Comparison of ENCODE assay signal across 1 cellular context in the genomic region with DNA sequence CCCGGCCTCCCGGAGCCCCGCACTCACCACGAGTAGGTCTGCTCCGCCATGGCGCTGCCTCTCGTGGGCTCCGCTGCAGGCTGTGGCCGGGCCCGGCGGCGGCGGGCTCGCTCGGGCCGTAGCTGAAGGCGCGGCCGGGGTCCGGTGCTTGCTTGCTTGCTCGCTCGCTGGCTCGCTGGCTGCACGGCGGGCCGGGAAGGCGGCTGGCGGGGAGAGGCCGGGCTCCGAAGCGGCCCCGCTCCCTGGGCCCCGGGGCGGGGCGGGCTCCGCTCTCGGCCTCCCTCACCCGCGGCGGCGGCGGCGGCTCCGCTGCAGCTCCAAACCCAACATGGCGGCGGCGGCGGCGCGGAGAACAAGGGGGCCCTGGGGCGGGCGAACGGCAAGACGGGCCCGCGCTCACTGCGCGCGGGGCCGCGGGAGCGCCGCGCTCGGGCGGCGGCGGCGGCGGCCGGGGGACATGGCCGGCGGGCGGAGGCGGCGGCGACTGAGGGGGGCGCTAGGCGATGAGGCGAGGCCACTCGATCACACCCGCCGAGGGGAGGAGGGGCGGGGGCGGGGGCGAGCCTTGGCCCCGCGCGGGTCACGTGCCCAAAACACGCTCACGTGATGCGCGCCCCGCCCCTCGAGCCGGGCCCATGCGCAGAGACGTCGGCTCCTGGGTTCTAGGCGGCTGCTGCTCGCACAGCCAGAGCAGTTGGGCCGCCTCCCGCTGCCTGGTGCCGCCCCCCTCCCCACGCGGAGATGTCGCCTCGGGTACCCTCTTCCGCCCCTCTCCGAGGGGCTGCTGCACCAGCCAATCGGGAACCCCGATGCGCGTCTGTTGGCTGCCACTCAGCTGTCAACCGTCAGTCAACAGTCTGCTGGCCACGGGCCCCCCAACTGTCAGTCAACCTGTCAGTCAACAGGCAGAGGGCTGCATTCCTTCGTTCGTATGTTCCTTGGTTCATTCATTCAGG.
A peak's percentile ranks its signal among the peaks of the same experiment; 100 is the strongest.
TF ChIP-seq lines count a peak whose summit lies in the region.

A gene with protein sequence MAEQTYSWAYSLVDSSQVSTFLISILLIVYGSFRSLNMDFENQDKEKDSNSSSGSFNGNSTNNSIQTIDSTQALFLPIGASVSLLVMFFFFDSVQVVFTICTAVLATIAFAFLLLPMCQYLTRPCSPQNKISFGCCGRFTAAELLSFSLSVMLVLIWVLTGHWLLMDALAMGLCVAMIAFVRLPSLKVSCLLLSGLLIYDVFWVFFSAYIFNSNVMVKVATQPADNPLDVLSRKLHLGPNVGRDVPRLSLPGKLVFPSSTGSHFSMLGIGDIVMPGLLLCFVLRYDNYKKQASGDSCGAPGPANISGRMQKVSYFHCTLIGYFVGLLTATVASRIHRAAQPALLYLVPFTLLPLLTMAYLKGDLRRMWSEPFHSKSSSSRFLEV (minus strand): TSS at position 541 of the 956 bp plus-strand sequence. CDS start 491 bp downstream, at position 50.

TF ChIP-seq in GM12878, 131 proteins besides CTCF, POLR2A, EP300 and RAD21 (continued from another document and continues in another):
- TF ChIP-seq, protein P1, sequence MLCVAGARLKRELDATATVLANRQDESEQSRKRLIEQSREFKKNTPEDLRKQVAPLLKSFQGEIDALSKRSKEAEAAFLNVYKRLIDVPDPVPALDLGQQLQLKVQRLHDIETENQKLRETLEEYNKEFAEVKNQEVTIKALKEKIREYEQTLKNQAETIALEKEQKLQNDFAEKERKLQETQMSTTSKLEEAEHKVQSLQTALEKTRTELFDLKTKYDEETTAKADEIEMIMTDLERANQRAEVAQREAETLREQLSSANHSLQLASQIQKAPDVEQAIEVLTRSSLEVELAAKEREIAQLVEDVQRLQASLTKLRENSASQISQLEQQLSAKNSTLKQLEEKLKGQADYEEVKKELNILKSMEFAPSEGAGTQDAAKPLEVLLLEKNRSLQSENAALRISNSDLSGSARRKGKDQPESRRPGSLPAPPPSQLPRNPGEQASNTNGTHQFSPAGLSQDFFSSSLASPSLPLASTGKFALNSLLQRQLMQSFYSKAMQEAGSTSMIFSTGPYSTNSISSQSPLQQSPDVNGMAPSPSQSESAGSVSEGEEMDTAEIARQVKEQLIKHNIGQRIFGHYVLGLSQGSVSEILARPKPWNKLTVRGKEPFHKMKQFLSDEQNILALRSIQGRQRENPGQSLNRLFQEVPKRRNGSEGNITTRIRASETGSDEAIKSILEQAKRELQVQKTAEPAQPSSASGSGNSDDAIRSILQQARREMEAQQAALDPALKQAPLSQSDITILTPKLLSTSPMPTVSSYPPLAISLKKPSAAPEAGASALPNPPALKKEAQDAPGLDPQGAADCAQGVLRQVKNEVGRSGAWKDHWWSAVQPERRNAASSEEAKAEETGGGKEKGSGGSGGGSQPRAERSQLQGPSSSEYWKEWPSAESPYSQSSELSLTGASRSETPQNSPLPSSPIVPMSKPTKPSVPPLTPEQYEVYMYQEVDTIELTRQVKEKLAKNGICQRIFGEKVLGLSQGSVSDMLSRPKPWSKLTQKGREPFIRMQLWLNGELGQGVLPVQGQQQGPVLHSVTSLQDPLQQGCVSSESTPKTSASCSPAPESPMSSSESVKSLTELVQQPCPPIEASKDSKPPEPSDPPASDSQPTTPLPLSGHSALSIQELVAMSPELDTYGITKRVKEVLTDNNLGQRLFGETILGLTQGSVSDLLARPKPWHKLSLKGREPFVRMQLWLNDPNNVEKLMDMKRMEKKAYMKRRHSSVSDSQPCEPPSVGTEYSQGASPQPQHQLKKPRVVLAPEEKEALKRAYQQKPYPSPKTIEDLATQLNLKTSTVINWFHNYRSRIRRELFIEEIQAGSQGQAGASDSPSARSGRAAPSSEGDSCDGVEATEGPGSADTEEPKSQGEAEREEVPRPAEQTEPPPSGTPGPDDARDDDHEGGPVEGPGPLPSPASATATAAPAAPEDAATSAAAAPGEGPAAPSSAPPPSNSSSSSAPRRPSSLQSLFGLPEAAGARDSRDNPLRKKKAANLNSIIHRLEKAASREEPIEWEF (IDR thresholded peaks at IDR 0.05; ENCODE audit: insufficient replicate concordance, low read depth, low read length) = no peak
- TF ChIP-seq, protein P2, sequence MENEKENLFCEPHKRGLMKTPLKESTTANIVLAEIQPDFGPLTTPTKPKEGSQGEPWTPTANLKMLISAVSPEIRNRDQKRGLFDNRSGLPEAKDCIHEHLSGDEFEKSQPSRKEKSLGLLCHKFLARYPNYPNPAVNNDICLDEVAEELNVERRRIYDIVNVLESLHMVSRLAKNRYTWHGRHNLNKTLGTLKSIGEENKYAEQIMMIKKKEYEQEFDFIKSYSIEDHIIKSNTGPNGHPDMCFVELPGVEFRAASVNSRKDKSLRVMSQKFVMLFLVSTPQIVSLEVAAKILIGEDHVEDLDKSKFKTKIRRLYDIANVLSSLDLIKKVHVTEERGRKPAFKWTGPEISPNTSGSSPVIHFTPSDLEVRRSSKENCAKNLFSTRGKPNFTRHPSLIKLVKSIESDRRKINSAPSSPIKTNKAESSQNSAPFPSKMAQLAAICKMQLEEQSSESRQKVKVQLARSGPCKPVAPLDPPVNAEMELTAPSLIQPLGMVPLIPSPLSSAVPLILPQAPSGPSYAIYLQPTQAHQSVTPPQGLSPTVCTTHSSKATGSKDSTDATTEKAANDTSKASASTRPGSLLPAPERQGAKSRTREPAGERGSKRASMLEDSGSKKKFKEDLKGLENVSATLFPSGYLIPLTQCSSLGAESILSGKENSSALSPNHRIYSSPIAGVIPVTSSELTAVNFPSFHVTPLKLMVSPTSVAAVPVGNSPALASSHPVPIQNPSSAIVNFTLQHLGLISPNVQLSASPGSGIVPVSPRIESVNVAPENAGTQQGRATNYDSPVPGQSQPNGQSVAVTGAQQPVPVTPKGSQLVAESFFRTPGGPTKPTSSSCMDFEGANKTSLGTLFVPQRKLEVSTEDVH (IDR thresholded peaks at IDR 0.05; ENCODE audit: low read depth, partially characterized antibody) = no peak
- TF ChIP-seq, protein P3, sequence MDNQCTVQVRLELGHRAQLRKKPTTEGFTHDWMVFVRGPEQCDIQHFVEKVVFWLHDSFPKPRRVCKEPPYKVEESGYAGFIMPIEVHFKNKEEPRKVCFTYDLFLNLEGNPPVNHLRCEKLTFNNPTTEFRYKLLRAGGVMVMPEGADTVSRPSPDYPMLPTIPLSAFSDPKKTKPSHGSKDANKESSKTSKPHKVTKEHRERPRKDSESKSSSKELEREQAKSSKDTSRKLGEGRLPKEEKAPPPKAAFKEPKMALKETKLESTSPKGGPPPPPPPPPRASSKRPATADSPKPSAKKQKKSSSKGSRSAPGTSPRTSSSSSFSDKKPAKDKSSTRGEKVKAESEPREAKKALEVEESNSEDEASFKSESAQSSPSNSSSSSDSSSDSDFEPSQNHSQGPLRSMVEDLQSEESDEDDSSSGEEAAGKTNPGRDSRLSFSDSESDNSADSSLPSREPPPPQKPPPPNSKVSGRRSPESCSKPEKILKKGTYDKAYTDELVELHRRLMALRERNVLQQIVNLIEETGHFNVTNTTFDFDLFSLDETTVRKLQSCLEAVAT (IDR thresholded peaks at IDR 0.05) = no peak; the same call in 1 of the 2 replicates
- TF ChIP-seq RELA (IDR thresholded peaks at IDR 0.05; ENCODE audit: borderline replicate concordance, partially characterized antibody) (peak; percentile 96), GABPA (IDR thresholded peaks at IDR 0.05; ENCODE audit: low read depth) (no peak), WRNIP1 (IDR thresholded peaks at IDR 0.05; ENCODE audit: borderline replicate concordance, low read depth, low read length) (no peak), EGR1 (IDR thresholded peaks at IDR 0.05; ENCODE audit: borderline replicate concordance in 1 of 2, low read depth in 2 of 2, low read length in 2 of 2) (peak in 1 of 2 experiments; percentile 95; a peak in 2 of 3 replicates), ESRRA (IDR thresholded peaks at IDR 0.05; ENCODE audit: low read length) (no peak), RBBP5 (conservative IDR thresholded peaks at IDR 0.05) (no peak), NR2C1 (IDR thresholded peaks at IDR 0.05) (peak; percentile 18; the same call in 1 of the 2 replicates), ZNF384 (IDR thresholded peaks at IDR 0.05; ENCODE audit: borderline replicate concordance, low read depth, low read length) (no peak), RCOR1 (conservative IDR thresholded peaks at IDR 0.05; ENCODE audit: low read depth, low read length) (0 out of 2 replicates have a peak, but pooled peaks have one; percentile 9), BCL11A (IDR thresholded peaks at IDR 0.05; ENCODE audit: low read depth, low read length) (no peak), LARP7 (IDR thresholded peaks at IDR 0.05) (peak; percentile 84), CREM (IDR thresholded peaks at IDR 0.05; ENCODE audit: low read depth) (no peak), HCFC1 (IDR thresholded peaks at IDR 0.05; ENCODE audit: low read length) (peak; percentile 28; the same call in 1 of the 2 replicates), BMI1 (IDR thresholded peaks at IDR 0.05; ENCODE audit: borderline replicate concordance) (no peak), FOS (IDR thresholded peaks at IDR 0.05; ENCODE audit: borderline replicate concordance, extremely low read depth, insufficient read length) (peak; percentile 84), SREBF1 (IDR thresholded peaks at IDR 0.05; ENCODE audit: low read length) (no peak), RUNX3 (IDR thresholded peaks at IDR 0.05; ENCODE audit: low read length) (no peak), TAF1 (IDR thresholded peaks at IDR 0.05; ENCODE audit: borderline replicate concordance, low read depth, low read length) (no peak), BRCA1 (IDR thresholded peaks at IDR 0.05; ENCODE audit: low read depth, low read length) (no peak), GATAD2B (conservative IDR thresholded peaks at IDR 0.05; ENCODE audit: low read depth) (peak; percentile 59; the same call in 1 of the 2 replicates), KAT2A (conservative IDR thresholded peaks at IDR 0.05; ENCODE audit: control insufficient read depth, low read depth, low read length) (no peak), IKZF1 (conservative IDR thresholded peaks at IDR 0.05) (peak; percentile 49)
- TF ChIP-seq, protein P4, sequence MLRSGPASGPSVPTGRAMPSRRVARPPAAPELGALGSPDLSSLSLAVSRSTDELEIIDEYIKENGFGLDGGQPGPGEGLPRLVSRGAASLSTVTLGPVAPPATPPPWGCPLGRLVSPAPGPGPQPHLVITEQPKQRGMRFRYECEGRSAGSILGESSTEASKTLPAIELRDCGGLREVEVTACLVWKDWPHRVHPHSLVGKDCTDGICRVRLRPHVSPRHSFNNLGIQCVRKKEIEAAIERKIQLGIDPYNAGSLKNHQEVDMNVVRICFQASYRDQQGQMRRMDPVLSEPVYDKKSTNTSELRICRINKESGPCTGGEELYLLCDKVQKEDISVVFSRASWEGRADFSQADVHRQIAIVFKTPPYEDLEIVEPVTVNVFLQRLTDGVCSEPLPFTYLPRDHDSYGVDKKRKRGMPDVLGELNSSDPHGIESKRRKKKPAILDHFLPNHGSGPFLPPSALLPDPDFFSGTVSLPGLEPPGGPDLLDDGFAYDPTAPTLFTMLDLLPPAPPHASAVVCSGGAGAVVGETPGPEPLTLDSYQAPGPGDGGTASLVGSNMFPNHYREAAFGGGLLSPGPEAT (IDR thresholded peaks at IDR 0.05; ENCODE audit: low read depth) = no peak
- TF ChIP-seq, protein P5, sequence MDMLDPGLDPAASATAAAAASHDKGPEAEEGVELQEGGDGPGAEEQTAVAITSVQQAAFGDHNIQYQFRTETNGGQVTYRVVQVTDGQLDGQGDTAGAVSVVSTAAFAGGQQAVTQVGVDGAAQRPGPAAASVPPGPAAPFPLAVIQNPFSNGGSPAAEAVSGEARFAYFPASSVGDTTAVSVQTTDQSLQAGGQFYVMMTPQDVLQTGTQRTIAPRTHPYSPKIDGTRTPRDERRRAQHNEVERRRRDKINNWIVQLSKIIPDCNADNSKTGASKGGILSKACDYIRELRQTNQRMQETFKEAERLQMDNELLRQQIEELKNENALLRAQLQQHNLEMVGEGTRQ (IDR thresholded peaks at IDR 0.05; ENCODE audit: borderline replicate concordance, low read depth, low read length) = peak; percentile 99
- TF ChIP-seq, protein P6, sequence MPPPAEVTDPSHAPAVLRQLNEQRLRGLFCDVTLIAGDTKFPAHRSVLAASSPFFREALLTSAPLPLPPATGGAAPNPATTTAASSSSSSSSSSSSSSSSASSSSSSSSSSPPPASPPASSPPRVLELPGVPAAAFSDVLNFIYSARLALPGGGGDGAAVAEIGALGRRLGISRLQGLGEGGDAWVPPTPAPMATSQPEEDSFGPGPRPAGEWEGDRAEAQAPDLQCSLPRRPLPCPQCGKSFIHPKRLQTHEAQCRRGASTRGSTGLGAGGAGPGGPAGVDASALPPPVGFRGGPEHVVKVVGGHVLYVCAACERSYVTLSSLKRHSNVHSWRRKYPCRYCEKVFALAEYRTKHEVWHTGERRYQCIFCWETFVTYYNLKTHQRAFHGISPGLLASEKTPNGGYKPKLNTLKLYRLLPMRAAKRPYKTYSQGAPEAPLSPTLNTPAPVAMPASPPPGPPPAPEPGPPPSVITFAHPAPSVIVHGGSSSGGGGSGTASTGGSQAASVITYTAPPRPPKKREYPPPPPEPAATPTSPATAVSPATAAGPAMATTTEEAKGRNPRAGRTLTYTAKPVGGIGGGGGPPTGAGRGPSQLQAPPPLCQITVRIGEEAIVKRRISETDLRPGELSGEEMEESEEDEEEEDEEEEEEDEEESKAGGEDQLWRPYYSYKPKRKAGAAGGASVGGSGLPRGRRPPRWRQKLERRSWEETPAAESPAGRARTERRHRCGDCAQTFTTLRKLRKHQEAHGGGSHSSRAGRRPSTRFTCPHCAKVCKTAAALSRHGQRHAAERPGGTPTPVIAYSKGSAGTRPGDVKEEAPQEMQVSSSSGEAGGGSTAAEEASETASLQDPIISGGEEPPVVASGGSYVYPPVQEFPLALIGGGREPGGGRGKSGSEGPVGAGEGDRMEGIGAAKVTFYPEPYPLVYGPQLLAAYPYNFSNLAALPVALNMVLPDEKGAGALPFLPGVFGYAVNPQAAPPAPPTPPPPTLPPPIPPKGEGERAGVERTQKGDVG (CRISPR knock-in tag; IDR thresholded peaks at IDR 0.05) = no peak
- TF ChIP-seq, protein P7, sequence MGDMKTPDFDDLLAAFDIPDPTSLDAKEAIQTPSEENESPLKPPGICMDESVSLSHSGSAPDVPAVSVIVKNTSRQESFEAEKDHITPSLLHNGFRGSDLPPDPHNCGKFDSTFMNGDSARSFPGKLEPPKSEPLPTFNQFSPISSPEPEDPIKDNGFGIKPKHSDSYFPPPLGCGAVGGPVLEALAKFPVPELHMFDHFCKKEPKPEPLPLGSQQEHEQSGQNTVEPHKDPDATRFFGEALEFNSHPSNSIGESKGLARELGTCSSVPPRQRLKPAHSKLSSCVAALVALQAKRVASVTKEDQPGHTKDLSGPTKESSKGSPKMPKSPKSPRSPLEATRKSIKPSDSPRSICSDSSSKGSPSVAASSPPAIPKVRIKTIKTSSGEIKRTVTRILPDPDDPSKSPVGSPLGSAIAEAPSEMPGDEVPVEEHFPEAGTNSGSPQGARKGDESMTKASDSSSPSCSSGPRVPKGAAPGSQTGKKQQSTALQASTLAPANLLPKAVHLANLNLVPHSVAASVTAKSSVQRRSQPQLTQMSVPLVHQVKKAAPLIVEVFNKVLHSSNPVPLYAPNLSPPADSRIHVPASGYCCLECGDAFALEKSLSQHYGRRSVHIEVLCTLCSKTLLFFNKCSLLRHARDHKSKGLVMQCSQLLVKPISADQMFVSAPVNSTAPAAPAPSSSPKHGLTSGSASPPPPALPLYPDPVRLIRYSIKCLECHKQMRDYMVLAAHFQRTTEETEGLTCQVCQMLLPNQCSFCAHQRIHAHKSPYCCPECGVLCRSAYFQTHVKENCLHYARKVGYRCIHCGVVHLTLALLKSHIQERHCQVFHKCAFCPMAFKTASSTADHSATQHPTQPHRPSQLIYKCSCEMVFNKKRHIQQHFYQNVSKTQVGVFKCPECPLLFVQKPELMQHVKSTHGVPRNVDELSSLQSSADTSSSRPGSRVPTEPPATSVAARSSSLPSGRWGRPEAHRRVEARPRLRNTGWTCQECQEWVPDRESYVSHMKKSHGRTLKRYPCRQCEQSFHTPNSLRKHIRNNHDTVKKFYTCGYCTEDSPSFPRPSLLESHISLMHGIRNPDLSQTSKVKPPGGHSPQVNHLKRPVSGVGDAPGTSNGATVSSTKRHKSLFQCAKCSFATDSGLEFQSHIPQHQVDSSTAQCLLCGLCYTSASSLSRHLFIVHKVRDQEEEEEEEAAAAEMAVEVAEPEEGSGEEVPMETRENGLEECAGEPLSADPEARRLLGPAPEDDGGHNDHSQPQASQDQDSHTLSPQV (IDR thresholded peaks at IDR 0.05) = no peak
